15 cellular contexts compared by ENCODE assay signal in genomic region chr10:30825495-30825894, GRCh38.
DNase-seq lines count a peak whose midpoint lies in the region; ATAC-seq and TF ChIP-seq lines count a peak whose summit lies in the region.
"Had no signal": no experiment of that assay in that cellular context is flagged by ENCODE, and none has a peak within 500 bp of the region (broad histone marks: within the 10 kb centered on the region; RNA-seq: fewer than 3 reads in every experiment).

No MANE protein-coding gene starts in this region.

- no peaks in the 10 kb centered on the region for H3K27me3 ChIP-seq in GM23248 (replicated peaks; ENCODE audit: insufficient read depth)

- in situ Hi-C loops in GM23248 (cut with MboI), result no loop called here

- no peak for ATAC-seq in HG03439 (IDR thresholded peaks at IDR 0.05; ENCODE audit: unreplicated experiment)
- ATAC-seq: A549, K562 had no signal

- H3K4me2 ChIP-seq in GM23248 (ENCODE audit: unreplicated experiment), result no peak overlapping the region
- H3K4me2 ChIP-seq: A549 had no signal

- H3K4me3 ChIP-seq in GM23248, result no peak overlapping the region
- H3K4me3 ChIP-seq: A549, K562 had no signal

- H2AFZ ChIP-seq in GM23248, result no peak overlapping the region

- H3K36me3 ChIP-seq in GM23248 (ENCODE audit: low read depth), result no peaks in the 10 kb centered on the region

- no peak overlapping the region for H3K27ac ChIP-seq in GM23248
- H3K27ac ChIP-seq: A549 had no signal

- H3K9ac ChIP-seq in GM23248, result no peak overlapping the region

- peaks cover 6% of the 10 kb centered on the region for H3K4me1 Mint-ChIP-seq in glutamatergic neuron (ENCODE audit: low read depth, unreplicated experiment)
- H3K4me1 Mint-ChIP-seq in progenitor cell of endocrine pancreas (ENCODE audit: low read depth), result peaks cover 66% of the 10 kb centered on the region
- H3K4me1 Mint-ChIP-seq: CD8-positive, alpha-beta memory T cell had no signal

- peaks cover 38% of the 10 kb centered on the region for H3K4me1 ChIP-seq in GM23248 (ENCODE audit: insufficient read depth)
- H3K4me1 ChIP-seq: A549, Caco-2 had no signal

- H3K79me2 ChIP-seq in GM23248 (ENCODE audit: insufficient read depth), result no peaks in the 10 kb centered on the region

- H3F3A ChIP-seq in GM23248 (ENCODE audit: insufficient read depth), result peaks cover 10% of the 10 kb centered on the region

- no peaks in the 10 kb centered on the region for H3K9me3 ChIP-seq in GM23248 (ENCODE audit: low read depth)
- H3K9me3 ChIP-seq: A549, Caco-2 had no signal

- no peaks in the 10 kb centered on the region for H3K36me3 Mint-ChIP-seq in glutamatergic neuron (ENCODE audit: unreplicated experiment)
- H3K36me3 Mint-ChIP-seq in progenitor cell of endocrine pancreas (ENCODE audit: insufficient read depth), result no peaks in the 10 kb centered on the region
- H3K36me3 Mint-ChIP-seq: CD14-positive monocyte had no signal

- no peaks in the 10 kb centered on the region for H3K9me2 ChIP-seq in GM23248 (ENCODE audit: insufficient read depth)

- peaks cover 5% of the 10 kb centered on the region for H3K9me3 Mint-ChIP-seq in glutamatergic neuron (ENCODE audit: unreplicated experiment)
- H3K9me3 Mint-ChIP-seq in progenitor cell of endocrine pancreas (ENCODE audit: low read depth), result peaks cover 3% of the 10 kb centered on the region
- H3K9me3 Mint-ChIP-seq: HFFc6 had no signal

- TF ChIP-seq CTCF in glutamatergic neuron (IDR thresholded peaks at IDR 0.05; ENCODE audit: partially characterized antibody, unreplicated experiment) (no peak), progenitor cell of endocrine pancreas (IDR thresholded peaks at IDR 0.05; ENCODE audit: unreplicated experiment) (no peak)

- H3K27ac Mint-ChIP-seq in glutamatergic neuron (ENCODE audit: unreplicated experiment) (peak overlapping the region; percentile 10), progenitor cell of endocrine pancreas (peak overlapping the region; percentile 70)
- H3K27ac Mint-ChIP-seq: CD14-positive monocyte; CD8-positive, alpha-beta memory T cell; HFFc6 had no signal

- H3K4me3 Mint-ChIP-seq in glutamatergic neuron (ENCODE audit: unreplicated experiment), result no peak overlapping the region
- H3K4me3 Mint-ChIP-seq in progenitor cell of endocrine pancreas (ENCODE audit: low read depth), result no peak overlapping the region
- H3K4me3 Mint-ChIP-seq: CD14-positive monocyte; CD8-positive, alpha-beta memory T cell; HFFc6 had no signal

- H3K27me3 Mint-ChIP-seq in glutamatergic neuron (ENCODE audit: unreplicated experiment) (peaks cover 2% of the 10 kb centered on the region), progenitor cell of endocrine pancreas (peaks cover 8% of the 10 kb centered on the region)

- no peaks in the 10 kb centered on the region for H4K20me1 ChIP-seq in GM23248 (ENCODE audit: insufficient read depth)

- DNase-seq in GM23248 (peak; percentile 24), fibroblast of gingiva (ENCODE audit: low read depth) (peak; percentile 14), glutamatergic neuron (no peak), progenitor cell of endocrine pancreas (ENCODE audit: low spot score, unreplicated experiment) (no peak)
- DNase-seq in activated effector memory CD4-positive, alpha-beta T cell treated with Interleukin-2 at 50 U/mL for 16 hours, result no peak
- DNase-seq in stimulated activated CD4-positive, alpha-beta T cell treated with anti-CD3 and anti-CD28 coated beads, Interleukin-1b, Interleukin-23, amount 100 ng/mL, for 48 hours, result no peak
- DNase-seq: Caco-2; CD8-positive, alpha-beta memory T cell; EL; HCEC 1CT; HFFc6 had no signal

Comparison
In these comparisons a context has a peak if more than half of its experiments do, and no peak if none do; other contexts are left out.
1. DNase-seq: peak in GM23248 (single experiment) and fibroblast of gingiva (single experiment); none in glutamatergic neuron (single experiment), progenitor cell of endocrine pancreas (single experiment), activated effector memory CD4-positive, alpha-beta T cell treated with Interleukin-2 at 50 U/mL for 16 hours (single experiment) and stimulated activated CD4-positive, alpha-beta T cell treated with anti-CD3 and anti-CD28 coated beads, Interleukin-1b, Interleukin-23, amount 100 ng/mL, for 48 hours (single experiment).